26 cellular contexts compared by ENCODE assay signal in the genomic region with DNA sequence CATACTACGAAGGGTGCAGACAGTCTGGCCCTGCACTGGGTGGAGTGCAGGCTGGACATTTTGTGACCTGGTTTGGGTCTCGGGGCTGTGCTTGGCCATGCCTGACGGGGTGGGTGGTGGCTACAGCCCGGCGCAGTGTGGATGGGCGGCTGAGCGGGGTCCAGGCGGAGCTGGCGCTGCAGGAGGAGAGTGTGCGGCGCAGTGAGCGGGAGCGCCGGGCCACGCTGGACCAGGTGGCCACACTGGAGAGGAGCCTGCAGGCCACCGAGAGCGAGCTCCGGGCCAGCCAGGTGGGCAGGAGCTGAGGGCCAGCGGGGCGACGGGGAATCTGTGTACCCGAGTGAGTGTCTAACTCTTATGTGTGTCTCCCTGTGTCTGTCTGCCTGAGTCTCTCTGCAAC. TPM values are rescaled to one million over a fixed set of nuclear protein-coding genes. Genes with fewer than 3 reads are reported as not detected.
"Had no signal": no experiment of that assay in that cellular context is flagged by ENCODE, and none has a peak within 500 bp of the region (broad histone marks: within the 10 kb centered on the region; RNA-seq: fewer than 3 reads in every experiment).

No MANE protein-coding gene starts in this region.

- H3K27me3 Mint-ChIP-seq: naive thymus-derived CD4-positive, alpha-beta T cell; progenitor cell of endocrine pancreas had no signal

- H3K27ac ChIP-seq: colonic mucosa, esophagus muscularis mucosa, foreskin keratinocyte, gastroesophageal sphincter, left lung, neutrophil, parathyroid adenoma, right lobe of liver, stomach, thyroid gland, vagina had no signal

- H3K27me3 ChIP-seq: colonic mucosa, esophagus muscularis mucosa, foreskin keratinocyte, gastroesophageal sphincter, heart left ventricle, left lung, neutrophil, right lobe of liver, stomach, thyroid gland, vagina had no signal

- H3K9me3 ChIP-seq: colonic mucosa, esophagus muscularis mucosa, gastroesophageal sphincter, heart left ventricle, left lung, neutrophil, right lobe of liver, stomach, thyroid gland, vagina had no signal

- DNase-seq: colonic mucosa; effector memory CD4-positive, alpha-beta T cell; foreskin keratinocyte; heart left ventricle; hippocampal formation; left cardiac atrium; left lung; mesenchymal stem cell; midbrain; naive thymus-derived CD4-positive, alpha-beta T cell; right lobe of liver; small intestine; stimulated activated CD4-positive, alpha-beta T cell treated with anti-CD3 and anti-CD28 coated beads, Interleukin-12 subunit alpha, Interleukin-12 subunit beta, amount 100 ng/mL, for 4 hours; stimulated activated CD4-positive, alpha-beta T cell treated with anti-CD3 and anti-CD28 coated beads, Interleukin-1b, Interleukin-23, amount 100 ng/mL, for 48 hours; stimulated activated CD4-positive, alpha-beta T cell treated with anti-CD3 and anti-CD28 coated beads, Interleukin-4, amount 100 ng/mL, for 24 hours; stimulated activated naive CD4-positive, alpha-beta T cell treated with Interleukin-2 at 50 U/mL for 16 hours; stomach; thyroid gland; trophoblast cell had no signal

- H3K36me3 ChIP-seq: colonic mucosa, neutrophil, right lobe of liver had no signal

- H2AFZ ChIP-seq: parathyroid adenoma had no signal

- ATAC-seq: foreskin keratinocyte; gastroesophageal sphincter; left lung; naive thymus-derived CD4-positive, alpha-beta T cell; right lobe of liver; stimulated activated effector memory CD8-positive, alpha-beta T cell treated with anti-CD3 and anti-CD28 coated beads, Interleukin-12 subunit alpha, Interleukin-12 subunit beta, amount 100 ng/mL, for 72 hours had no signal

- H3K4me3 Mint-ChIP-seq: naive thymus-derived CD4-positive, alpha-beta T cell; stimulated activated effector memory CD8-positive, alpha-beta T cell treated with anti-CD3 and anti-CD28 coated beads, Interleukin-12 subunit alpha, Interleukin-12 subunit beta, amount 100 ng/mL, for 72 hours had no signal

- H3K9me3 Mint-ChIP-seq: stimulated activated effector memory CD8-positive, alpha-beta T cell treated with anti-CD3 and anti-CD28 coated beads, Interleukin-12 subunit alpha, Interleukin-12 subunit beta, amount 100 ng/mL, for 72 hours had no signal

- H3K9ac ChIP-seq: parathyroid adenoma had no signal

- H3K27ac Mint-ChIP-seq: progenitor cell of endocrine pancreas had no signal

- H3K4me3 ChIP-seq: colonic mucosa, esophagus muscularis mucosa, gastroesophageal sphincter, heart left ventricle, left lung, right lobe of liver, stomach, thyroid gland, vagina had no signal

- H3K4me1 ChIP-seq: colonic mucosa, foreskin keratinocyte, right lobe of liver had no signal

RNA-seq across cellular contexts. Expression of a gene that starts 14.1 kb away (rescaled TPM):
- total RNA-seq: naive thymus-derived CD4-positive, alpha-beta T cell had no signal
